ENCODE assay signal across 1 cellular context in the genomic region with DNA sequence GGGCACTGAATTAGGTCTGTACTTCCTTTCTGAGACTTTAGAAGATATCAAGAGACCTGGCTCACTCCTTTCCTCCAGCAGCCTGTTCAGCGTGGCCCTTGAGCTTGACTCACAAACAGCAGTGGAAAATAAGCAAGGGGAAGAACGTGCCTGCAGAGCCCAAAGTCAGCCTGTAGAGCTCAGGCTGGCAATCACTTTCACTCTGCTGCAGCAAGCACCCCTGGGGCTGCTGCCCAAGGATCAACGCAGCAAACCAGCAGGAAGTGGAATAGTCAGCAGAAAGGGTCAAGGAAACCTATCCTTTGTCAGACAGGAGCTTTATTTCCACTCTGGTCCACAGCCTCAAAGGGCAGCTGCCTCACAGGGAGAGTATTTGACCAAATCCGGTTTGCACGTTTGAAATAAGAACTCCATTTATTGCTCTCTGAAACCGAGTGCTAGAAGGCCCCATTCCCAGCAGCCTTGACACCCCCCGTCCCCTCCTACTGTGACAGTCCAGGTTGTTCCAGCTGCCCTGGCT.
TF ChIP-seq lines count a peak whose summit lies in the region.

No MANE protein-coding gene starts in this region.

TF ChIP-seq in HEK293, 187 proteins besides CTCF, POLR2A, EP300 and RAD21 (continued from another document):
- TF ChIP-seq, protein P1, sequence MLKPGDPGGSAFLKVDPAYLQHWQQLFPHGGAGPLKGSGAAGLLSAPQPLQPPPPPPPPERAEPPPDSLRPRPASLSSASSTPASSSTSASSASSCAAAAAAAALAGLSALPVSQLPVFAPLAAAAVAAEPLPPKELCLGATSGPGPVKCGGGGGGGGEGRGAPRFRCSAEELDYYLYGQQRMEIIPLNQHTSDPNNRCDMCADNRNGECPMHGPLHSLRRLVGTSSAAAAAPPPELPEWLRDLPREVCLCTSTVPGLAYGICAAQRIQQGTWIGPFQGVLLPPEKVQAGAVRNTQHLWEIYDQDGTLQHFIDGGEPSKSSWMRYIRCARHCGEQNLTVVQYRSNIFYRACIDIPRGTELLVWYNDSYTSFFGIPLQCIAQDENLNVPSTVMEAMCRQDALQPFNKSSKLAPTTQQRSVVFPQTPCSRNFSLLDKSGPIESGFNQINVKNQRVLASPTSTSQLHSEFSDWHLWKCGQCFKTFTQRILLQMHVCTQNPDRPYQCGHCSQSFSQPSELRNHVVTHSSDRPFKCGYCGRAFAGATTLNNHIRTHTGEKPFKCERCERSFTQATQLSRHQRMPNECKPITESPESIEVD (tag by site-specific recombination; IDR thresholded peaks at IDR 0.05), result no peak
- TF ChIP-seq ZIC2 (tag by site-specific recombination; IDR thresholded peaks at IDR 0.05) (peak; percentile 81), MEIS1 (CRISPR knock-in tag; IDR thresholded peaks at IDR 0.05; ENCODE audit: borderline replicate concordance) (no peak)
TF ChIP-seq in HEK293: peak in this region for 1.
